Comparison of ENCODE assay signal across 1 cellular context in genomic region chr3:42120866-42121265, GRCh38.
TF ChIP-seq lines count a peak whose summit lies in the region.

No MANE protein-coding gene starts in this region.

TF ChIP-seq in GM12878, 131 proteins besides CTCF, POLR2A, EP300 and RAD21 (continued from another document):
- no peak for TF ChIP-seq BCLAF1 (IDR thresholded peaks at IDR 0.05)
- TF ChIP-seq TCF7 (IDR thresholded peaks at IDR 0.05; ENCODE audit: borderline replicate concordance): no peak
- no peak for TF ChIP-seq SUZ12 (IDR thresholded peaks at IDR 0.05; ENCODE audit: unreplicated experiment)
- no peak for TF ChIP-seq IRF4 (IDR thresholded peaks at IDR 0.05; ENCODE audit: low read depth, low read length)
- TF ChIP-seq CHD2 (IDR thresholded peaks at IDR 0.05; ENCODE audit: borderline replicate concordance, low read depth, low read length): no peak
- TF ChIP-seq JUNB (IDR thresholded peaks at IDR 0.05): 0 out of 2 replicates have a peak, but pooled peaks have one; percentile 5
